1 cellular context compared by ENCODE assay signal in the genomic region with DNA sequence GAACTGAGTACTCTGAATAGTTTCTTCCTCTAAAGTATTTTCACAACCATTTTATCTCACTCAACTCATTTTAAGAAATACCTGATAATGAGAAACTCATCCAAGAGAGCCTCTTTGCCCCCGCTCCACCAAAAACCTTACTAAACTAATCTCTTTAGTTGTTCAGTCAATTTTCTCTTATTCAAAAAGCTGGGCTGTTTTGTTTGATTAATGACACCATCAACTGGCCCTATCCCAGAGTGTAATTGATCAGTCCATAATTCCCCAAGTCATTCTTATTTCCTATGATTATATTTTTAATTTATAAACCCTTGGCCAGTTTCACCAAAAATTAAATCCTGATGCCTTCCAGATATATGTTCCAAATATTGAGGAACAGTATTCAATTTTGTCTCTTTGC.
TF ChIP-seq lines count a peak whose summit lies in the region.

No MANE protein-coding gene starts in this region.

TF ChIP-seq in HepG2, 621 proteins besides CTCF, POLR2A, EP300 and RAD21 (continued from another document):
- TF ChIP-seq, protein P1, sequence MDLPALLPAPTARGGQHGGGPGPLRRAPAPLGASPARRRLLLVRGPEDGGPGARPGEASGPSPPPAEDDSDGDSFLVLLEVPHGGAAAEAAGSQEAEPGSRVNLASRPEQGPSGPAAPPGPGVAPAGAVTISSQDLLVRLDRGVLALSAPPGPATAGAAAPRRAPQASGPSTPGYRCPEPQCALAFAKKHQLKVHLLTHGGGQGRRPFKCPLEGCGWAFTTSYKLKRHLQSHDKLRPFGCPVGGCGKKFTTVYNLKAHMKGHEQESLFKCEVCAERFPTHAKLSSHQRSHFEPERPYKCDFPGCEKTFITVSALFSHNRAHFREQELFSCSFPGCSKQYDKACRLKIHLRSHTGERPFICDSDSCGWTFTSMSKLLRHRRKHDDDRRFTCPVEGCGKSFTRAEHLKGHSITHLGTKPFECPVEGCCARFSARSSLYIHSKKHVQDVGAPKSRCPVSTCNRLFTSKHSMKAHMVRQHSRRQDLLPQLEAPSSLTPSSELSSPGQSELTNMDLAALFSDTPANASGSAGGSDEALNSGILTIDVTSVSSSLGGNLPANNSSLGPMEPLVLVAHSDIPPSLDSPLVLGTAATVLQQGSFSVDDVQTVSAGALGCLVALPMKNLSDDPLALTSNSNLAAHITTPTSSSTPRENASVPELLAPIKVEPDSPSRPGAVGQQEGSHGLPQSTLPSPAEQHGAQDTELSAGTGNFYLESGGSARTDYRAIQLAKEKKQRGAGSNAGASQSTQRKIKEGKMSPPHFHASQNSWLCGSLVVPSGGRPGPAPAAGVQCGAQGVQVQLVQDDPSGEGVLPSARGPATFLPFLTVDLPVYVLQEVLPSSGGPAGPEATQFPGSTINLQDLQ (CRISPR knock-in tag; IDR thresholded peaks at IDR 0.05), result no peak
- TF ChIP-seq PCBP2 (optimal IDR thresholded peaks at IDR 0.05; ENCODE audit: low read depth, low read length, poor library complexity, severe bottlenecking) (no peak), CHCHD3 (CRISPR knock-in tag; IDR thresholded peaks at IDR 0.05) (no peak), ZBTB8A (CRISPR knock-in tag; IDR thresholded peaks at IDR 0.05; ENCODE audit: borderline replicate concordance, low read depth) (no peak), ZBTB21 (CRISPR knock-in tag; IDR thresholded peaks at IDR 0.05) (no peak), HOXA7 (CRISPR knock-in tag; IDR thresholded peaks at IDR 0.05) (no peak), CBFB (CRISPR knock-in tag; IDR thresholded peaks at IDR 0.05) (no peak), ZNF709 (CRISPR knock-in tag; IDR thresholded peaks at IDR 0.05) (no peak), KDM3A (CRISPR knock-in tag; IDR thresholded peaks at IDR 0.05; ENCODE audit: low read depth) (no peak), PHF8 (CRISPR knock-in tag; IDR thresholded peaks at IDR 0.05) (no peak), ZC3H4 (CRISPR knock-in tag; IDR thresholded peaks at IDR 0.05; ENCODE audit: borderline replicate concordance) (no peak), SRSF9 (IDR thresholded peaks at IDR 0.05; ENCODE audit: borderline replicate concordance, insufficient read depth, low read depth, low read length, poor library complexity, severe bottlenecking) (no peak), ZNF570 (CRISPR knock-in tag; IDR thresholded peaks at IDR 0.05; ENCODE audit: borderline replicate concordance) (no peak), HOXA9 (CRISPR knock-in tag; IDR thresholded peaks at IDR 0.05; ENCODE audit: borderline replicate concordance) (no peak)
- TF ChIP-seq, protein P2, sequence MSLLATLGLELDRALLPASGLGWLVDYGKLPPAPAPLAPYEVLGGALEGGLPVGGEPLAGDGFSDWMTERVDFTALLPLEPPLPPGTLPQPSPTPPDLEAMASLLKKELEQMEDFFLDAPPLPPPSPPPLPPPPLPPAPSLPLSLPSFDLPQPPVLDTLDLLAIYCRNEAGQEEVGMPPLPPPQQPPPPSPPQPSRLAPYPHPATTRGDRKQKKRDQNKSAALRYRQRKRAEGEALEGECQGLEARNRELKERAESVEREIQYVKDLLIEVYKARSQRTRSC (CRISPR knock-in tag; IDR thresholded peaks at IDR 0.05; ENCODE audit: low read depth), result no peak
- TF ChIP-seq, protein P3, sequence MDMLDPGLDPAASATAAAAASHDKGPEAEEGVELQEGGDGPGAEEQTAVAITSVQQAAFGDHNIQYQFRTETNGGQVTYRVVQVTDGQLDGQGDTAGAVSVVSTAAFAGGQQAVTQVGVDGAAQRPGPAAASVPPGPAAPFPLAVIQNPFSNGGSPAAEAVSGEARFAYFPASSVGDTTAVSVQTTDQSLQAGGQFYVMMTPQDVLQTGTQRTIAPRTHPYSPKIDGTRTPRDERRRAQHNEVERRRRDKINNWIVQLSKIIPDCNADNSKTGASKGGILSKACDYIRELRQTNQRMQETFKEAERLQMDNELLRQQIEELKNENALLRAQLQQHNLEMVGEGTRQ (IDR thresholded peaks at IDR 0.05; ENCODE audit: low read depth, low read length), result no peak
- TF ChIP-seq, protein P3 (CRISPR knock-in tag; IDR thresholded peaks at IDR 0.05; ENCODE audit: borderline replicate concordance), result no peak
